1 cellular context compared by ENCODE assay signal in genomic region chr12:73421832-73422231, GRCh38.
TF ChIP-seq lines count a peak whose summit lies in the region.

No MANE protein-coding gene starts in this region.

TF ChIP-seq in GM23338, 12 proteins besides CTCF, POLR2A, EP300 and RAD21 (continued from another document):
- TF ChIP-seq POLR2AphosphoS5 (IDR thresholded peaks at IDR 0.05; ENCODE audit: low read depth) = no peak
TF ChIP-seq in GM23338: peak in this region for 0.
